Comparison of ENCODE assay signal across 13 cellular contexts in genomic region chr3:179942560-179943075, GRCh38.
DNase-seq lines count a peak whose midpoint lies in the region; ATAC-seq, FAIRE-seq and TF ChIP-seq lines count a peak whose summit lies in the region.
"Had no signal": no experiment of that assay in that cellular context is flagged by ENCODE, and none has a peak within 500 bp of the region (broad histone marks: within the 10 kb centered on the region; RNA-seq: fewer than 3 reads in every experiment).

No MANE protein-coding gene starts in this region.

- BruUV-seq in endothelial cell of umbilical vein (replicated peaks; lab: Mats Ljungman, UMichigan) = no TSS peak

- H3K9ac ChIP-seq in endothelial cell of umbilical vein (replicated peaks; ENCODE audit: extremely low read depth, insufficient read depth, low read length) (no peak overlapping the region), skeletal muscle satellite cell (ENCODE audit: low read depth, low read length) (no peak overlapping the region)

- H3K4me1 ChIP-seq in endothelial cell of umbilical vein (ENCODE audit: control insufficient read depth, extremely low read depth, insufficient read depth, low read length) = no peaks in the 10 kb centered on the region
- H3K4me1 ChIP-seq in skeletal muscle satellite cell (ENCODE audit: control insufficient read depth, insufficient read depth, low read length) = peaks cover 3% of the 10 kb centered on the region

- no peak for TF ChIP-seq CTCF in endothelial cell of umbilical vein (IDR thresholded peaks at IDR 0.05; ENCODE audit: extremely low read depth in 1 of 2, insufficient read depth in 1 of 2, low read depth in 1 of 2, low read length in 2 of 2)

- FAIRE-seq in endothelial cell of umbilical vein (lab: Jason Lieb, UNC) = no peak
- FAIRE-seq: colon, RCC 7860 had no signal

- no peak for TF ChIP-seq POLR2A in endothelial cell of umbilical vein (IDR thresholded peaks at IDR 0.05; ENCODE audit: low read depth, low read length)

- H3K27ac ChIP-seq in endothelial cell of umbilical vein (ENCODE audit: insufficient read depth, low read depth, low read length) = no peak overlapping the region
- H3K27ac ChIP-seq: 22Rv1 had no signal

- no peaks in the 10 kb centered on the region for H3K9me3 ChIP-seq in endothelial cell of umbilical vein (replicated peaks; ENCODE audit: control insufficient read depth, insufficient read depth, low read length)
- H3K9me3 ChIP-seq in skeletal muscle satellite cell (replicated peaks; ENCODE audit: low read length) = no peaks in the 10 kb centered on the region

- no peaks in the 10 kb centered on the region for H3K27me3 ChIP-seq in endothelial cell of umbilical vein (ENCODE audit: control insufficient read depth in 2 of 2, insufficient read depth in 2 of 2, low read length in 2 of 2)
- H3K27me3 ChIP-seq in skeletal muscle satellite cell (ENCODE audit: control insufficient read depth, insufficient read depth, low read length) = peaks cover 2% of the 10 kb centered on the region

- intact Hi-C loops in endothelial cell of umbilical vein (cut with micrococcal nuclease) = no loop called here

- POLR2A ChIA-PET in endothelial cell of umbilical vein (lab: Charles Lee) = no interaction called here

- H3K9me1 ChIP-seq in endothelial cell of umbilical vein (replicated peaks; ENCODE audit: control insufficient read depth, extremely low read depth, insufficient read depth, low read length) = no peaks in the 10 kb centered on the region

- CTCF ChIA-PET in endothelial cell of umbilical vein (lab: Charles Lee) = no interaction called here

- dilution Hi-C loops in endothelial cell of umbilical vein (cut with MboI; ENCODE audit: extremely low pct_ligation_motif_present, low sequenced_read_pairs) = no loop called here

- ATAC-seq in HG03159 (IDR thresholded peaks at IDR 0.05; ENCODE audit: unreplicated experiment) = peak; percentile 29

- H3K36me3 ChIP-seq in endothelial cell of umbilical vein (ENCODE audit: control insufficient read depth in 2 of 2, extremely low read depth in 1 of 2, insufficient read depth in 2 of 2, low read length in 2 of 2) (no peaks in the 10 kb centered on the region), skeletal muscle satellite cell (ENCODE audit: insufficient read depth, low read length) (no peaks in the 10 kb centered on the region)

- peak; percentile 64 for DNase-seq in DMS53 (lab: John Stamatoyannopoulos, UW)
- DNase-seq in DMS53 treated with DMSO at 0.1 percent for 48 hours (lab: John Stamatoyannopoulos, UW; ENCODE audit: unreplicated experiment) = no peak
- DNase-seq in endothelial cell of umbilical vein (ENCODE audit: low read depth, low spot score) = no peak
- DNase-seq in OCI-M1 (lab: John Stamatoyannopoulos, UW) = no peak
- no peak for DNase-seq in GDM1 (lab: John Stamatoyannopoulos, UW)
- no peak for DNase-seq in NOMO-1 treated with dmso at 0.1 percent for 144 hours (lab: John Stamatoyannopoulos, UW; ENCODE audit: unreplicated experiment)
- DNase-seq: kidney glomerular epithelial cell; stimulated activated CD4-positive, alpha-beta T cell treated with anti-CD3 and anti-CD28 coated beads, Interleukin-4, amount 100 ng/mL, for 1 hour had no signal

- H3K4me2 ChIP-seq in endothelial cell of umbilical vein (ENCODE audit: insufficient read depth, low read length) (no peak overlapping the region), skeletal muscle satellite cell (ENCODE audit: low read length) (peak overlapping the region; percentile 83)

- H3K4me3 ChIP-seq in endothelial cell of umbilical vein (replicated peaks in 1 of 3; ENCODE audit: insufficient read depth in 1 of 3, low read depth in 1 of 3, low read length in 3 of 3) = no peak overlapping the region
- H3K4me3 ChIP-seq in skeletal muscle satellite cell (ENCODE audit: low read length) = peak overlapping the region; percentile 72

- H2AFZ ChIP-seq in endothelial cell of umbilical vein (ENCODE audit: low read depth, low read length) = peak overlapping the region; percentile 17

- H3K79me2 ChIP-seq in endothelial cell of umbilical vein (ENCODE audit: control insufficient read depth, insufficient read depth, low read length) = no peaks in the 10 kb centered on the region

- no peaks in the 10 kb centered on the region for H4K20me1 ChIP-seq in endothelial cell of umbilical vein (replicated peaks; ENCODE audit: control insufficient read depth, extremely low read depth, insufficient read depth, low read length)

TF ChIP-seq in endothelial cell of umbilical vein, 7 proteins besides CTCF, POLR2A, EP300 and RAD21:
- TF ChIP-seq FOS (IDR thresholded peaks at IDR 0.05; ENCODE audit: borderline replicate concordance, insufficient read depth, low read length) = no peak
- TF ChIP-seq POLR2AphosphoS5 (IDR thresholded peaks at IDR 0.05; ENCODE audit: insufficient read depth, low read depth, low read length) = no peak
- TF ChIP-seq GATA2 (IDR thresholded peaks at IDR 0.05; ENCODE audit: insufficient read depth, insufficient read length, low read depth, low read length) = no peak
- no peak for TF ChIP-seq JUN (IDR thresholded peaks at IDR 0.05; ENCODE audit: borderline replicate concordance, insufficient read depth, insufficient read length, low read depth)
- no peak for TF ChIP-seq MAX (IDR thresholded peaks at IDR 0.05; ENCODE audit: insufficient read depth, insufficient read length)
- no peak for TF ChIP-seq EZH2 (IDR thresholded peaks at IDR 0.05; ENCODE audit: borderline replicate concordance, low read depth, low read length, severe bottlenecking)
- TF ChIP-seq MYC (IDR thresholded peaks at IDR 0.05; ENCODE audit: low read depth, low read length) = no peak
